1 cellular context compared by ENCODE assay signal in genomic region chr2:135050684-135051083, GRCh38.
TF ChIP-seq lines count a peak whose summit lies in the region.

No MANE protein-coding gene starts in this region.

TF ChIP-seq in GM23338, 12 proteins besides CTCF, POLR2A, EP300 and RAD21:
- TF ChIP-seq ZNF462 (CRISPR knock-in tag; IDR thresholded peaks at IDR 0.05): no peak
- TF ChIP-seq CREB1 (CRISPR knock-in tag; IDR thresholded peaks at IDR 0.05; ENCODE audit: low read depth): no peak
